17 cellular contexts compared by ENCODE assay signal in genomic region chr1:99673285-99673684, GRCh38. TPM values are rescaled to one million over a fixed set of nuclear protein-coding genes. Genes with fewer than 3 reads are reported as not detected.
DNase-seq lines count a peak whose midpoint lies in the region; ATAC-seq, FAIRE-seq and TF ChIP-seq lines count a peak whose summit lies in the region.
"Had no signal": no experiment of that assay in that cellular context is flagged by ENCODE, and none has a peak within 500 bp of the region (broad histone marks: within the 10 kb centered on the region; RNA-seq: fewer than 3 reads in every experiment).

No MANE protein-coding gene starts in this region.

- no peaks in the 10 kb centered on the region for H3K27me3 Mint-ChIP-seq in osteocyte (ENCODE audit: unreplicated experiment)

- H3K27ac Mint-ChIP-seq in osteocyte (ENCODE audit: unreplicated experiment): peak overlapping the region; percentile 76

- no peak for ATAC-seq in GM18520 (IDR thresholded peaks at IDR 0.05; ENCODE audit: unreplicated experiment)
- ATAC-seq: HepG2 had no signal

- TF ChIP-seq CTCF in right atrium auricular region (IDR thresholded peaks at IDR 0.05) (no peak), osteocyte (IDR thresholded peaks at IDR 0.05) (no peak), esophagus squamous epithelium (IDR thresholded peaks at IDR 0.05) (no peak), Peyer's patch (IDR thresholded peaks at IDR 0.05) (no peak)

- peak overlapping the region; percentile 67 to 83 for H3K27ac ChIP-seq in right atrium auricular region
- no peak overlapping the region for H3K27ac ChIP-seq in esophagus squamous epithelium
- no peak overlapping the region for H3K27ac ChIP-seq in Peyer's patch
- H3K27ac ChIP-seq: C4-2B, RWPE1, SJSA1 had no signal

- no peak overlapping the region for H3K4me3 ChIP-seq in right atrium auricular region
- H3K4me3 ChIP-seq in esophagus squamous epithelium: no peak overlapping the region
- no peak overlapping the region for H3K4me3 ChIP-seq in Peyer's patch
- H3K4me3 ChIP-seq: SJSA1 had no signal

- no peaks in the 10 kb centered on the region for H3K27me3 ChIP-seq in right atrium auricular region
- H3K27me3 ChIP-seq in esophagus squamous epithelium: no peaks in the 10 kb centered on the region
- H3K27me3 ChIP-seq in Peyer's patch: no peaks in the 10 kb centered on the region
- H3K27me3 ChIP-seq: SJSA1 had no signal

- intact Hi-C loops in cardiac septum (cut with DNase I) (loop anchor here (2.0 kb wide), 1 partner anchor 26 kb away; the partner anchor contains the start of gene PALMD), esophagus squamous epithelium (cut with DNase I) (no loop called here)

- H3K36me3 Mint-ChIP-seq in osteocyte (ENCODE audit: unreplicated experiment): no peaks in the 10 kb centered on the region

- peaks cover 32% of the 10 kb centered on the region for H3K36me3 ChIP-seq in right atrium auricular region
- H3K36me3 ChIP-seq in esophagus squamous epithelium: peaks cover 0 to 76% (median 5%) of the 10 kb centered on the region in 3 donors
- H3K36me3 ChIP-seq in Peyer's patch: no peaks in the 10 kb centered on the region
- H3K36me3 ChIP-seq: SJSA1 had no signal

- 67 to 79% methylated on average over 5 of the region's 5 CpGs for WGBS in esophagus squamous epithelium, 2 donors

- FAIRE-seq in endometrium (lab: Jason Lieb, UNC): peak; percentile 77
- FAIRE-seq: H54, HepG2 had no signal

- H3K4me1 Mint-ChIP-seq in osteocyte (ENCODE audit: unreplicated experiment): peaks cover 31% of the 10 kb centered on the region

- no peaks in the 10 kb centered on the region for H3K9me3 ChIP-seq in right atrium auricular region
- H3K9me3 ChIP-seq in esophagus squamous epithelium: no peaks in the 10 kb centered on the region
- no peaks in the 10 kb centered on the region for H3K9me3 ChIP-seq in Peyer's patch
- H3K9me3 ChIP-seq: SJSA1 had no signal

- no peak overlapping the region for H3K4me3 Mint-ChIP-seq in osteocyte (ENCODE audit: unreplicated experiment)

- H3K9me3 Mint-ChIP-seq in osteocyte (ENCODE audit: unreplicated experiment): no peaks in the 10 kb centered on the region

- TF ChIP-seq POLR2A in esophagus squamous epithelium (IDR thresholded peaks at IDR 0.05) (no peak), Peyer's patch (IDR thresholded peaks at IDR 0.05) (no peak)

- H3K4me1 ChIP-seq in right atrium auricular region: peaks cover 0 to 79% of the 10 kb centered on the region in 2 donors
- H3K4me1 ChIP-seq in esophagus squamous epithelium: peaks cover 0 to 18% (median 3%) of the 10 kb centered on the region in 3 donors
- H3K4me1 ChIP-seq in Peyer's patch: no peaks in the 10 kb centered on the region

- DNase-seq in right atrium auricular region (ENCODE audit: low spot score): no peak
- no peak for DNase-seq in cardiac septum (ENCODE audit: low spot score)
- DNase-seq in osteocyte (ENCODE audit: extremely low spot score, unreplicated experiment): no peak
- DNase-seq in esophagus squamous epithelium (lab: John Stamatoyannopoulos, UW): no peak
- no peak for DNase-seq in Peyer's patch
- DNase-seq: KBM-7, NCI-H187, NCI-H2107, NCI-H226, NCI-H524 had no signal

RNA-seq across cellular contexts. Expression of gene PALMD, which starts 27.4 kb away (rescaled TPM):
- total RNA-seq in right atrium auricular region (10 to 100 TPM; 55.0 to 78.7 TPM), cardiac septum (67.0 TPM), osteocyte (7.0 and 8.6 TPM in 2 replicates), esophagus squamous epithelium (10 to 100 TPM; 27.1 to 39.2 (median 31.3) TPM), Peyer's patch (10 to 100 TPM in 1 of 4 donors, 1 to 10 TPM in 3; 4.0 to 13.2 (median 5.9) TPM)

Comparison
In these comparisons a context has a peak if more than half of its experiments do, and no peak if none do; other contexts are left out.
1. H3K27ac ChIP-seq: peak in right atrium auricular region (2 of 2); none in esophagus squamous epithelium (0 of 4) and Peyer's patch (0 of 4).